In the genomic region with DNA sequence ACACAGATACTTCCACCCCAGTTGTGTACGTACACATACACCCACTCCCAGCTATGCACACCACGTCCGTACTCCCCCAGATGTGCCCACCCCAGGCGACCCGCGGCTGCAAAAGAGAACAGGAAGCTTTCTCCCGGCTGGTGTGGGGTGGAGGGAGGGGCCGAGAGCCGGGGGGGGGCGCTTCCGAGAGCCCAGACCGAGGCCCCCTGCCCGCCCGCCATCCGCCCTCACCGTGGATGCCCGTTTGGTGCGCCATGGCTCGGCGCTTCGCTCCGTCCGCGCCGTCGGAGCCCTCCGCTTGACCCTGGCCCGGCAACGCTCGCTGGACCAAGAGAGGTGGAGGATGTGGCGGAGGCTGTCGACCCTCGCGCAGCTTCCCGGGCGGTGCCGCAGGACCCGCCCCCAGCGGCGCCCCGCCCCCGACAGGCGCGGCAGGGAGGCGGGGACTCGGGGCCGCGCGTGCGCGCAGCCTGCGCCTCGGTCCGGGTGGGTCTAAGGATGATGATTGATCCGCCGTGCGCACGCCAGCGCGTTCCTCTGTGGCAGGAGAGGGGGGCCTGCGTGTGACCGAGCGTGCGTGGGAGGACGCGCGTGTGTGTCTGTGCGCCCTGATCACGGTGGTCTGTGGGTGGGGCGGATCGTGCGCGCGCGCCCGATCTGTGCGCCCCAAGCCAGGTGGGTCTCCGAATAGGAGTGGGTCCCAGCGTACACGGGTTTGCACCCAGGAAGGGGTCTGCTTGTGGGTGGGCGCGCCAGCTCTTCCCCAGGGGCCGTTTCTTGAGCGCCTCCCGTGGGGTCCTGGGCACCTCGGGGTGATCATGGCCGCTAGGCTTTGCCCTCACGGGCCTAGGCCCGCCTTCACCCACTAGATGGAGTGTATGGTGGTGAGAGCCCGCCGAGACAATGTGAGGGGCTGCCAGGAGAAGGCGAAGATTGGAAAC, we compare ENCODE assay signal across 7 cellular contexts. TPM values are rescaled to one million over a fixed set of nuclear protein-coding genes. Genes with fewer than 3 reads are reported as not detected.
A peak's percentile ranks its signal among the peaks of the same experiment; 100 is the strongest.
DNase-seq lines count a peak whose midpoint lies in the region; ATAC-seq, FAIRE-seq and TF ChIP-seq lines count a peak whose summit lies in the region.

A gene (minus strand): TSS at position 398 of the 941 bp plus-strand sequence. CDS start 142 bp downstream, at position 256.

- H3K27ac ChIP-seq in VCaP (peak within 1 kb of the TSS; percentile 89), small intestine (ENCODE audit: low read depth in 1 of 2, low read length in 1 of 2) (peak within 1 kb of the TSS; percentile 56 to 94)

- no peaks in the 10 kb centered on the region for H3K9me3 ChIP-seq in small intestine (ENCODE audit: control insufficient read depth, low read depth)

- 0% methylated on average over 88 to 92 of the region's 92 CpGs for WGBS in small intestine, 3 donors

- no peak for FAIRE-seq in small intestine (lab: Jason Lieb, UNC)

- DNase-seq in NCI-H128 (lab: John Stamatoyannopoulos, UW; ENCODE audit: unreplicated experiment) (peak; percentile 48), T47D (ENCODE audit: low read depth in 1 of 2, low spot score in 1 of 2) (peak; percentile 59 to 89), iPS-NIHi11 (ENCODE audit: low spot score) (peak; percentile 98), small intestine (peak; percentile 78)

- peak; percentile 62 for TF ChIP-seq CTCF in VCaP (conservative IDR thresholded peaks at IDR 0.05)

- peak within 1 kb of the TSS; percentile 81 to 82 for H3K4me3 ChIP-seq in small intestine (ENCODE audit: low read depth in 1 of 2, low read length in 2 of 2)

- H3K4me1 ChIP-seq in small intestine (ENCODE audit: control insufficient read depth in 2 of 2, insufficient read depth in 1 of 2, low read depth in 1 of 2, low read length in 1 of 2), result peaks cover 0 to 8% of the 10 kb centered on the region in 2 donors

- H3K36me3 ChIP-seq in small intestine (ENCODE audit: control insufficient read depth in 2 of 2, insufficient read depth in 2 of 2, low read length in 2 of 2), result peaks cover 0 to 2% of the 10 kb centered on the region in 2 donors

- no peaks in the 10 kb centered on the region for H3K27me3 ChIP-seq in small intestine (ENCODE audit: control insufficient read depth in 2 of 2, insufficient read depth in 2 of 2, low read length in 2 of 2)

- ATAC-seq in GM18502 (IDR thresholded peaks at IDR 0.05; ENCODE audit: poor library complexity, unreplicated experiment), result peak; percentile 74
- ATAC-seq in HG02588 (IDR thresholded peaks at IDR 0.05; ENCODE audit: unreplicated experiment), result peak; percentile 76

- in situ Hi-C loops in T47D (cut with HindIII; ENCODE audit: low pct_unique_long_range_greater_than_20kb, low sequenced_read_pairs), result no loop called here

RNA-seq across cellular contexts. Expression of the gene that starts here (rescaled TPM):
- 10 to 100 TPM; 47.6 to 54.1 (median 53.8) TPM for polyA plus RNA-seq in small intestine

Comparison
In these comparisons a context has a peak if more than half of its experiments do, and no peak if none do; other contexts are left out.
1. Peak in every context shown above with its lines: DNase-seq, ATAC-seq, H3K4me3 ChIP-seq and H3K27ac ChIP-seq.
2. DNase-seq: peak in every context shown above with its lines; median percentile 98 in iPS-NIHi11; 78 in small intestine; 74 in T47D; 48 in NCI-H128.